In the genomic region with DNA sequence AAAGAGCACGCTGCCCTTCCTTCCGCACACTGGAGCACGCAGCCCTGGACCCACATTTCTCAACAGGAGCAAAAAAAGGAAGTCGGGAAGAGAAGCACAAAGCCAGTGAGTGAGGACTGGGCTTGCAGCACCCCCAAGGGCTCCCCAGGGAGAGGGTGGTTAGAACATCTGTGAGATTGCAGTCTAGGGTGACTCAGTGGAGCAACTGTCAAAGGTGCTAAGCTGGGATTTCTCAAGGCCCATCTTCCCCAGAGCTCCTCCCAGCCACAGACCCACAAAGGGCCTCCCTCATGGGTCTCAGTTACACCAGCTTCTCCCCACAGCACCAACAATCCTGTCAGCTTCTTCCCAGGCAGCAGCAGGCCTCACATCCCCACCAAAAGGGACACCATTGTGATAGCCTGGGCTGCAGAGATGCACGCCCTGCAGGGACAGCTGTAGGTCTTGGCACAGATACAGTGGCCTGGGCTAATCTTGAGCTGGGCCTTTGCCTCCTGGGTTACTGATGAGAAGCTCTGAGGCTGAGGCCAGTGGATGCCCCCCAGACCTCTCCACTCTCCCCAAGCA, we compare ENCODE assay signal across 13 cellular contexts. TPM values are rescaled to one million over a fixed set of nuclear protein-coding genes. Genes with fewer than 3 reads are reported as not detected.
A peak's percentile ranks its signal among the peaks of the same experiment; 100 is the strongest.
DNase-seq lines count a peak whose midpoint lies in the region; ATAC-seq, FAIRE-seq and TF ChIP-seq lines count a peak whose summit lies in the region.
"Had no signal": no experiment of that assay in that cellular context is flagged by ENCODE, and none has a peak within 500 bp of the region (broad histone marks: within the 10 kb centered on the region; RNA-seq: fewer than 3 reads in every experiment).

No MANE protein-coding gene starts in this region.

- H3K27ac Mint-ChIP-seq in osteocyte (ENCODE audit: unreplicated experiment): no peak overlapping the region
- H3K27ac Mint-ChIP-seq: CD8-positive, alpha-beta memory T cell; stimulated activated naive CD8-positive, alpha-beta T cell treated with anti-CD3 and anti-CD28 coated beads, Interleukin-15, Interleukin-2, amounts not matched to agents 100 ng/mL and 50 ng/mL, for 24 hours had no signal

- H3K27ac ChIP-seq in caudate nucleus (ENCODE audit: low read depth, low read length): peak overlapping the region; percentile 26

- TF ChIP-seq POLR2A in GM12892 (IDR thresholded peaks at IDR 0.05; ENCODE audit: low read depth, low read length): no peak

- FAIRE-seq in GM12892 (lab: Jason Lieb, UNC): no peak
- FAIRE-seq: colon had no signal

- no peaks in the 10 kb centered on the region for H3K9me3 Mint-ChIP-seq in osteocyte (ENCODE audit: unreplicated experiment)
- H3K9me3 Mint-ChIP-seq: CD8-positive, alpha-beta memory T cell; stimulated activated naive CD8-positive, alpha-beta T cell treated with anti-CD3 and anti-CD28 coated beads, Interleukin-15, Interleukin-2, amounts not matched to agents 100 ng/mL and 50 ng/mL, for 24 hours had no signal

- peaks cover 6% of the 10 kb centered on the region for H3K4me1 Mint-ChIP-seq in osteocyte (ENCODE audit: unreplicated experiment)
- H3K4me1 Mint-ChIP-seq: CD8-positive, alpha-beta memory T cell had no signal

- no peaks in the 10 kb centered on the region for H3K27me3 Mint-ChIP-seq in osteocyte (ENCODE audit: unreplicated experiment)
- H3K27me3 Mint-ChIP-seq: stimulated activated naive CD8-positive, alpha-beta T cell treated with anti-CD3 and anti-CD28 coated beads, Interleukin-15, Interleukin-2, amounts not matched to agents 100 ng/mL and 50 ng/mL, for 24 hours had no signal

- TF ChIP-seq CTCF in AG10803 (conservative IDR thresholded peaks at IDR 0.05; ENCODE audit: low read length): no peak
- TF ChIP-seq CTCF in osteocyte (IDR thresholded peaks at IDR 0.05): no peak

- no peaks in the 10 kb centered on the region for H3K36me3 Mint-ChIP-seq in osteocyte (ENCODE audit: unreplicated experiment)
- H3K36me3 Mint-ChIP-seq: CD8-positive, alpha-beta memory T cell had no signal

- DNase-seq in AG10803 (ENCODE audit: low read depth) (peak; percentile 80), caudate nucleus (lab: John Stamatoyannopoulos, UW) (peak in 21 of 61 donors; percentile 7 to 49 (median 22)), medulla oblongata (ENCODE audit: extremely low spot score) (peak; percentile 63), GM12892 (ENCODE audit: insufficient read length) (no peak), NCI-H524 treated with DMSO at 0.1 percent for 48 hours (lab: John Stamatoyannopoulos, UW) (no peak), DMS 273 treated with DMSO at 0.1 percent for 48 hours (lab: John Stamatoyannopoulos, UW) (no peak), osteocyte (ENCODE audit: extremely low spot score, unreplicated experiment) (no peak)
- DNase-seq: activated CD4-positive, CD25-positive, alpha-beta regulatory T cell; CD8-positive, alpha-beta memory T cell; MM.1S had no signal

- H3K4me3 Mint-ChIP-seq in osteocyte (ENCODE audit: unreplicated experiment): no peak overlapping the region
- H3K4me3 Mint-ChIP-seq: CD8-positive, alpha-beta memory T cell; stimulated activated naive CD8-positive, alpha-beta T cell treated with anti-CD3 and anti-CD28 coated beads, Interleukin-15, Interleukin-2, amounts not matched to agents 100 ng/mL and 50 ng/mL, for 24 hours had no signal

- ATAC-seq in HG03460 (IDR thresholded peaks at IDR 0.05; ENCODE audit: unreplicated experiment): peak; percentile 51

- no peak overlapping the region for H3K4me3 ChIP-seq in AG10803 (ENCODE audit: low read length)

RNA-seq across cellular contexts. Expression of a gene that starts 39.6 kb away (rescaled TPM):
- 1.1 TPM for polyA plus RNA-seq in GM12892 (2012; ENCODE audit: missing spikeins)
- total RNA-seq in osteocyte: 0.13 and 0.21 TPM in 2 replicates

Comparison
In these comparisons a context has a peak if more than half of its experiments do, and no peak if none do; other contexts are left out.
1. DNase-seq: peak in AG10803 (single experiment) and medulla oblongata (single experiment); none in GM12892 (single experiment), NCI-H524 treated with DMSO at 0.1 percent for 48 hours (single experiment), DMS 273 treated with DMSO at 0.1 percent for 48 hours (single experiment) and osteocyte (single experiment).